2 cellular contexts compared by ENCODE assay signal in the genomic region with DNA sequence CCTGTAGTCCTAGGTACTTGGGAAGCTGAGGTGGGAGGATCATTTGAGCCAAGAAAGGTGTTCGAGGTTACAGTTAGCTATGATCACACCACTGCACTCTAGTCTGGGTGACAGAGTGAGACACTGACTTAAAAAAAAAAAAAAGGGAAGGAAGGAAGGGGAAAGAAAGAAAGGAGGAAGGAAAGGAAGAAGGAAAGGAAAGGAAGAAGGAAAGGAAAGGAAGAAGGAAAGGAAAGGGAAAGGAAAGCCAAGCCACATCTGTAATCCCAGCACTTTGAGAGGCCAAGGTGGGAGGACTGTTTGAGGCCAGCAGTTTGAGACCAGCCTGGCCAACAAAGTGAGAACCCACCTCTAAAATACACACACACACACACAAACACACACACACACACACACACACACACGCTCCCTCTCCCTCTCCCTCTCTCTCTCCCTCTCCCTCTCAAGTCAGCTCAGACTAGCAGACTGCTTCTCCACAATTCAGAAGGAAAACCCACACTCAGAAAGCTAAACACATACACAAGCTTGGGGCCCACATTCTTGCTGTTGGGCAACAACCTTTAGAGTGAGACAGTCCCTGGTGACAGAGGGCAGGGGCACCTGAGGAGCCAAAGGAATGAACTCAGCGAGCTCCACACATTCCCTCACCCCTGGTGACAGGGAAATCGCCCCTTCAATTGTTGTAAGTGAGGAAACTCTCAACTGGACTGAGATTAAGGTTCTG.
A peak's percentile ranks its signal among the peaks of the same experiment; 100 is the strongest.
TF ChIP-seq lines count a peak whose summit lies in the region.

No MANE protein-coding gene starts in this region.

TF ChIP-seq in K562, 482 proteins besides CTCF, POLR2A, EP300 and RAD21:
- TF ChIP-seq ZNF274 (IDR thresholded peaks at IDR 0.05; ENCODE audit: borderline replicate concordance, low read depth, low read length): no peak
- 0 out of 2 replicates have a peak, but pooled peaks have one; percentile 47 for TF ChIP-seq THRB (CRISPR knock-in tag; conservative IDR thresholded peaks at IDR 0.05)

TF ChIP-seq in neural cell, 6 proteins besides CTCF, POLR2A, EP300 and RAD21:
- no peak for TF ChIP-seq MXI1 (conservative IDR thresholded peaks at IDR 0.05; ENCODE audit: poor library complexity, severe bottlenecking)
- TF ChIP-seq, protein P1, sequence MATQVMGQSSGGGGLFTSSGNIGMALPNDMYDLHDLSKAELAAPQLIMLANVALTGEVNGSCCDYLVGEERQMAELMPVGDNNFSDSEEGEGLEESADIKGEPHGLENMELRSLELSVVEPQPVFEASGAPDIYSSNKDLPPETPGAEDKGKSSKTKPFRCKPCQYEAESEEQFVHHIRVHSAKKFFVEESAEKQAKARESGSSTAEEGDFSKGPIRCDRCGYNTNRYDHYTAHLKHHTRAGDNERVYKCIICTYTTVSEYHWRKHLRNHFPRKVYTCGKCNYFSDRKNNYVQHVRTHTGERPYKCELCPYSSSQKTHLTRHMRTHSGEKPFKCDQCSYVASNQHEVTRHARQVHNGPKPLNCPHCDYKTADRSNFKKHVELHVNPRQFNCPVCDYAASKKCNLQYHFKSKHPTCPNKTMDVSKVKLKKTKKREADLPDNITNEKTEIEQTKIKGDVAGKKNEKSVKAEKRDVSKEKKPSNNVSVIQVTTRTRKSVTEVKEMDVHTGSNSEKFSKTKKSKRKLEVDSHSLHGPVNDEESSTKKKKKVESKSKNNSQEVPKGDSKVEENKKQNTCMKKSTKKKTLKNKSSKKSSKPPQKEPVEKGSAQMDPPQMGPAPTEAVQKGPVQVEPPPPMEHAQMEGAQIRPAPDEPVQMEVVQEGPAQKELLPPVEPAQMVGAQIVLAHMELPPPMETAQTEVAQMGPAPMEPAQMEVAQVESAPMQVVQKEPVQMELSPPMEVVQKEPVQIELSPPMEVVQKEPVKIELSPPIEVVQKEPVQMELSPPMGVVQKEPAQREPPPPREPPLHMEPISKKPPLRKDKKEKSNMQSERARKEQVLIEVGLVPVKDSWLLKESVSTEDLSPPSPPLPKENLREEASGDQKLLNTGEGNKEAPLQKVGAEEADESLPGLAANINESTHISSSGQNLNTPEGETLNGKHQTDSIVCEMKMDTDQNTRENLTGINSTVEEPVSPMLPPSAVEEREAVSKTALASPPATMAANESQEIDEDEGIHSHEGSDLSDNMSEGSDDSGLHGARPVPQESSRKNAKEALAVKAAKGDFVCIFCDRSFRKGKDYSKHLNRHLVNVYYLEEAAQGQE (IDR thresholded peaks at IDR 0.05; ENCODE audit: borderline replicate concordance): no peak
- TF ChIP-seq EZH2 (IDR thresholded peaks at IDR 0.05; ENCODE audit: borderline replicate concordance, insufficient read depth, low read length, poor library complexity, severe bottlenecking): no peak
- no peak for TF ChIP-seq POLR2AphosphoS5 (IDR thresholded peaks at IDR 0.05)
- no peak for TF ChIP-seq SMC3 (conservative IDR thresholded peaks at IDR 0.05; ENCODE audit: poor library complexity)
- no peak for TF ChIP-seq TAF1 (IDR thresholded peaks at IDR 0.05; ENCODE audit: low read depth)
